Comparison of ENCODE assay signal across 1 cellular context in genomic region chr17:953767-954166, GRCh38.
TF ChIP-seq lines count a peak whose summit lies in the region.

No MANE protein-coding gene starts in this region.

TF ChIP-seq in endothelial cell of umbilical vein, 7 proteins besides CTCF, POLR2A, EP300 and RAD21:
- TF ChIP-seq EZH2 (IDR thresholded peaks at IDR 0.05; ENCODE audit: borderline replicate concordance, low read depth, low read length, severe bottlenecking) (no peak), GATA2 (IDR thresholded peaks at IDR 0.05; ENCODE audit: insufficient read depth, insufficient read length, low read depth, low read length) (no peak), FOS (IDR thresholded peaks at IDR 0.05; ENCODE audit: borderline replicate concordance, insufficient read depth, low read length) (no peak), JUN (IDR thresholded peaks at IDR 0.05; ENCODE audit: borderline replicate concordance, insufficient read depth, insufficient read length, low read depth) (no peak), POLR2AphosphoS5 (IDR thresholded peaks at IDR 0.05; ENCODE audit: insufficient read depth, low read depth, low read length) (no peak), MYC (IDR thresholded peaks at IDR 0.05; ENCODE audit: low read depth, low read length) (no peak), MAX (IDR thresholded peaks at IDR 0.05; ENCODE audit: insufficient read depth, insufficient read length) (no peak)
